Comparison of ENCODE assay signal across 2 cellular contexts in the genomic region with DNA sequence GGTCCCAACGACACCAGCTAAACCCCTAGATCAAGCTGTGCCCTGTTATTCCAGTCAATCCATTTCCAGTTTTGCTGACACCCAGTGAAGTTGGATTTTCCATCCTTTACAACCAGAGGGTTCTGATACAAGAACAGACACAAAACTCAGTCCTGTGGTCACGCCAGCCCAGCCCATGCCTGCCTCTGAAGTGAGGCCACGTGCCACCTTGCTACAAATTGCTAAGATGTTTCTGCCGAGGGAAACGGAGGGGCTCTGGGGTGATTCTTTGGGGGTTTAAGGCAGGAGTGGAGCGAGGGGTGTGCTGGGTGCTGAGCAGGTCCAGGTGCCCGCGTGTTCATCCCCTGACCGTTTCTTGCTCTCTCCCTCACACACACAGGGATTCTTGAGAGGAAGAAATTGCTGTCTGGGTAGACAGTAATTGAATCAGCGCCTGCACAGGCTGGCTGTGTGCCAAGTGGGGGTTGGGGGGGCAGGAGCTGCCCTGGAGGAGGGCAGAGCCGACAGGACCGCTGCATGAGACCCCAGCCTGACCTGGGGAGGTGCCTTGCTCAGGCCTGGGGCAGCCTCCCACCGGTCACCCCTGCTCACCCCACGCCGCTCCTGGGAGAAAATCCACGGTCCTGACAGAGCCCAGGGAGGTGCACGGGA.
TF ChIP-seq lines count a peak whose summit lies in the region.

No MANE protein-coding gene starts in this region.

TF ChIP-seq in Ishikawa, 13 proteins besides CTCF, POLR2A, EP300 and RAD21:
- TF ChIP-seq MAX (IDR thresholded peaks at IDR 0.05): peak; percentile 62
- TF ChIP-seq TEAD4 (IDR thresholded peaks at IDR 0.05): no peak
- peak; percentile 47; the same call in 1 of the 2 replicates for TF ChIP-seq ZBTB7A (IDR thresholded peaks at IDR 0.05; ENCODE audit: low read depth)
- no peak for TF ChIP-seq REST (IDR thresholded peaks at IDR 0.05; ENCODE audit: low read depth)
- TF ChIP-seq FOXM1 (IDR thresholded peaks at IDR 0.05; ENCODE audit: borderline replicate concordance, low read depth): no peak
- TF ChIP-seq CEBPB (IDR thresholded peaks at IDR 0.05): no peak
- peak; percentile 96 for TF ChIP-seq NFIC (IDR thresholded peaks at IDR 0.05)
- TF ChIP-seq EGR1 (IDR thresholded peaks at IDR 0.05): no peak
- TF ChIP-seq YY1 (IDR thresholded peaks at IDR 0.05; ENCODE audit: low read depth): no peak
- no peak for TF ChIP-seq TAF1 (IDR thresholded peaks at IDR 0.05; ENCODE audit: low read depth)
- TF ChIP-seq, protein P1, sequence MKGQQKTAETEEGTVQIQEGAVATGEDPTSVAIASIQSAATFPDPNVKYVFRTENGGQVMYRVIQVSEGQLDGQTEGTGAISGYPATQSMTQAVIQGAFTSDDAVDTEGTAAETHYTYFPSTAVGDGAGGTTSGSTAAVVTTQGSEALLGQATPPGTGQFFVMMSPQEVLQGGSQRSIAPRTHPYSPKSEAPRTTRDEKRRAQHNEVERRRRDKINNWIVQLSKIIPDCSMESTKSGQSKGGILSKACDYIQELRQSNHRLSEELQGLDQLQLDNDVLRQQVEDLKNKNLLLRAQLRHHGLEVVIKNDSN (IDR thresholded peaks at IDR 0.05): no peak
- peak; percentile 24; the same call in 1 of the 2 replicates for TF ChIP-seq TCF12 (IDR thresholded peaks at IDR 0.05; ENCODE audit: low read depth)
- no peak for TF ChIP-seq CREB1 (IDR thresholded peaks at IDR 0.05; ENCODE audit: low read depth)

TF ChIP-seq in K562, 482 proteins besides CTCF, POLR2A, EP300 and RAD21:
- TF ChIP-seq HMGN3 (IDR thresholded peaks at IDR 0.05; ENCODE audit: borderline replicate concordance, extremely low read depth, insufficient read length, low read depth, low read length) (no peak), KDM5B (IDR thresholded peaks at IDR 0.05; ENCODE audit: insufficient replicate concordance, low read depth, low read length) (no peak), NFIC (IDR thresholded peaks at IDR 0.05) (peak; percentile 90), NFE2L1 (tag; IDR thresholded peaks at IDR 0.05; ENCODE audit: borderline replicate concordance, low read depth) (no peak), TAF9B (IDR thresholded peaks at IDR 0.05; ENCODE audit: partially characterized antibody) (no peak), PYGO2 (tag; IDR thresholded peaks at IDR 0.05) (no peak)
- TF ChIP-seq, protein P2, sequence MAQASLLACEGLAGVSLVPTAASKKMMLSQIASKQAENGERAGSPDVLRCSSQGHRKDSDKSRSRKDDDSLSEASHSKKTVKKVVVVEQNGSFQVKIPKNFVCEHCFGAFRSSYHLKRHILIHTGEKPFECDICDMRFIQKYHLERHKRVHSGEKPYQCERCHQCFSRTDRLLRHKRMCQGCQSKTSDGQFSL (CRISPR knock-in tag; IDR thresholded peaks at IDR 0.05): 0 out of 2 replicates have a peak, but pooled peaks have one; percentile 36
- TF ChIP-seq, protein P2 (tag; IDR thresholded peaks at IDR 0.05): no peak
